Comparison of ENCODE assay signal across 1 cellular context in the genomic region with DNA sequence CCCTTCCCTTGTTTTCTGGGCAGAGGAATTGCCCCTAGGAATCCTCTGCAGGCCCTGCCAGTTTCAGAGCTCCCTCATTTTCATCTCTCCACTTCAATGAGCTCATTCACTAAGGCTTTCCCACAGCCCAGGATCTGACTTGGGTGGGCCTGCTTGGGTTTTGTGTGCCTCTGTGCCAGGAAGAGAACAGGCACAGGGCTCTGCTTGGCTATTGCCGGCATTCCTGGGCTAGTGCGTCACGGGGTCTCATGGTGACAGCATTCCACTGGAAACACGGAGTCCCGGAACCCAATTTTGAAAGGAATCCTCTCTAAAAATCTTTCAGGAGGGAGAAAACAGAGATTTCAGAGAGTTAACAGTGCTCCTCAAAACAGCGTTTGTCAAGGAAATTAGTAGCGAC.
TF ChIP-seq lines count a peak whose summit lies in the region.

No MANE protein-coding gene starts in this region.

TF ChIP-seq in WTC11, 78 proteins besides CTCF, POLR2A, EP300 and RAD21 (continued from another document):
- TF ChIP-seq ZNF263 (CRISPR knock-in tag; IDR thresholded peaks at IDR 0.05; ENCODE audit: low read depth): no peak
- TF ChIP-seq JUN (CRISPR knock-in tag; IDR thresholded peaks at IDR 0.05): no peak
- no peak for TF ChIP-seq CDX4 (CRISPR knock-in tag; IDR thresholded peaks at IDR 0.05; ENCODE audit: borderline replicate concordance)
- TF ChIP-seq ATF6 (CRISPR knock-in tag; IDR thresholded peaks at IDR 0.05): no peak
- TF ChIP-seq, protein P1, sequence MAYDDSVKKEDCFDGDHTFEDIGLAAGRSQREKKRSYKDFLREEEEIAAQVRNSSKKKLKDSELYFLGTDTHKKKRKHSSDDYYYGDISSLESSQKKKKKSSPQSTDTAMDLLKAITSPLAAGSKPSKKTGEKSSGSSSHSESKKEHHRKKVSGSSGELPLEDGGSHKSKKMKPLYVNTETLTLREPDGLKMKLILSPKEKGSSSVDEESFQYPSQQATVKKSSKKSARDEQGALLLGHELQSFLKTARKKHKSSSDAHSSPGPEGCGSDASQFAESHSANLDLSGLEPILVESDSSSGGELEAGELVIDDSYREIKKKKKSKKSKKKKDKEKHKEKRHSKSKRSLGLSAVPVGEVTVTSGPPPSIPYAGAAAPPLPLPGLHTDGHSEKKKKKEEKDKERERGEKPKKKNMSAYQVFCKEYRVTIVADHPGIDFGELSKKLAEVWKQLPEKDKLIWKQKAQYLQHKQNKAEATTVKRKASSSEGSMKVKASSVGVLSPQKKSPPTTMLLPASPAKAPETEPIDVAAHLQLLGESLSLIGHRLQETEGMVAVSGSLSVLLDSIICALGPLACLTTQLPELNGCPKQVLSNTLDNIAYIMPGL (CRISPR knock-in tag; IDR thresholded peaks at IDR 0.05): no peak
- no peak for TF ChIP-seq PREB (CRISPR knock-in tag; IDR thresholded peaks at IDR 0.05; ENCODE audit: borderline replicate concordance)
- TF ChIP-seq ZNF232 (CRISPR knock-in tag; IDR thresholded peaks at IDR 0.05): no peak
- TF ChIP-seq, protein P2, sequence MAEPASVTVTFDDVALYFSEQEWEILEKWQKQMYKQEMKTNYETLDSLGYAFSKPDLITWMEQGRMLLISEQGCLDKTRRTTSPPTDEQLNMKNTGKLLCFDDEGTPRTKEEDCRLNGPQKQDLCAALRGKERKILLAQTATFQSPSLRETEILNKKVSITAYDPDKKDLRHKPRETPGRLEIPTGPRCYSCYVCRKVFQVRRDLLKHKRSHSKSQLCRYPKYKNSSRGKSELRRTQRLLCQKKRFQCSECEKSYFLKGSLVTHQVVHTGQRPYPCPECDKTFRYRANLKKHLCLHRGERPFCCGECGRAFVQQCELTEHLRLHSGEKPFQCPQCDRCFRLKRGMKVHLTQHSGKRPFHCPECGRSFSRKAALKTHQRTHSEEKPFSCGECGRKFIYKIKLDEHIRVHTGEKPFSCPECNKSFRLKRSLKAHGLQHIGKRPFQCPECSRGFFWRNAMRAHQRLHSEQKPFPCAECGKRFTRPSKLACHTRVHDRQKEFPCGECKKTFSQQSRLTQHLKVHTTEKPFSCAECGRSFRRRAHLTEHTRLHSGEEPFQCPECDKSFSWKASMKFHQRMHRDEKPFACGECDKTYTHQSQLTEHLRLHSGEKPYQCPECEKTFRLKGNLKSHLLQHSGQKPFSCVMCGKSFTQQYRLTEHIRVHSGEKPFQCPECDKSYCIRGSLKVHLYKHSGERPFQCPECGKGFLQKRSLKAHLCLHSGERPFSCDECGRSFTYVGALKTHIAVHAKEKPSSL (CRISPR knock-in tag; conservative IDR thresholded peaks at IDR 0.05): no peak
- TF ChIP-seq CREM (CRISPR knock-in tag; IDR thresholded peaks at IDR 0.05): no peak
